ENCODE assay signal across 8 cellular contexts in genomic region chr3:28348286-28348636, GRCh38. TPM values are rescaled to one million over a fixed set of nuclear protein-coding genes. Genes with fewer than 3 reads are reported as not detected.
DNase-seq lines count a peak whose midpoint lies in the region; ATAC-seq, FAIRE-seq and TF ChIP-seq lines count a peak whose summit lies in the region.

No MANE protein-coding gene starts in this region.

- TF ChIP-seq CTCF in astrocyte (IDR thresholded peaks at IDR 0.05; ENCODE audit: insufficient read depth, low read depth, low read length), result no peak
- no peak for TF ChIP-seq CTCF in keratinocyte (optimal IDR thresholded peaks at IDR 0.05 in 1 of 3, IDR thresholded peaks at IDR 0.05 in 1 of 3, conservative IDR thresholded peaks at IDR 0.05 in 1 of 3; ENCODE audit: extremely low read depth in 1 of 3, insufficient read depth in 2 of 3, low read length in 3 of 3)

- dilution Hi-C loops in keratinocyte (cut with MboI; ENCODE audit: extremely low pct_ligation_motif_present, low sequenced_read_pairs), result no loop called here

- no peaks in the 10 kb centered on the region for H3K9me1 ChIP-seq in keratinocyte (ENCODE audit: control insufficient read depth, extremely low read depth, insufficient read depth, low read length)

- H3K4me1 Mint-ChIP-seq in astrocyte (ENCODE audit: low read depth, unreplicated experiment), result peaks cover 21% of the 10 kb centered on the region
- H3K4me1 Mint-ChIP-seq in stimulated activated naive CD8-positive, alpha-beta T cell treated with anti-CD3 and anti-CD28 coated beads, Interleukin-15, amount 100 ng/mL, for 72 hours, result peaks cover 41% of the 10 kb centered on the region

- peak overlapping the region; percentile 93 for H3K4me3 ChIP-seq in astrocyte (ENCODE audit: insufficient read depth, low read depth, low read length)
- peak overlapping the region; percentile 62 to 94 (median 91) for H3K4me3 ChIP-seq in keratinocyte (ENCODE audit: control insufficient read depth in 2 of 3, extremely low read depth in 1 of 3, insufficient read depth in 2 of 3, low read depth in 1 of 3, low read length in 3 of 3)

- H3K27ac ChIP-seq in astrocyte (ENCODE audit: low read depth, low read length) (peak overlapping the region; percentile 98), keratinocyte (ENCODE audit: control insufficient read depth, insufficient read depth, low read length) (peak overlapping the region; percentile 98)

- no peaks in the 10 kb centered on the region for H3K36me3 Mint-ChIP-seq in astrocyte (ENCODE audit: low read depth, unreplicated experiment)

- peak overlapping the region; percentile 96 for H3K4me2 ChIP-seq in astrocyte (ENCODE audit: low read length)
- H3K4me2 ChIP-seq in keratinocyte (ENCODE audit: control insufficient read depth, extremely low read depth, insufficient read depth, low read depth, low read length), result peak overlapping the region; percentile 91

- H3K4me1 ChIP-seq in ES-I3 (ENCODE audit: insufficient read depth, low read length) (0 out of 2 replicates have a peak, but pooled peaks cover 3% of the 10 kb centered on the region), astrocyte (ENCODE audit: insufficient read depth, low read length) (peaks cover 4% of the 10 kb centered on the region), keratinocyte (ENCODE audit: control insufficient read depth, extremely low read depth, insufficient read depth, low read length) (peaks cover 19% of the 10 kb centered on the region)

- H3K9ac ChIP-seq in ES-I3 (ENCODE audit: low read depth, low read length) (peak overlapping the region; percentile 94), astrocyte (ENCODE audit: low read length) (peak overlapping the region; percentile 97), keratinocyte (ENCODE audit: control insufficient read depth, extremely low read depth, insufficient read depth, low read length) (peak overlapping the region; percentile 94)

- no peaks in the 10 kb centered on the region for H3K9me3 ChIP-seq in ES-I3 (ENCODE audit: control insufficient read depth, insufficient read depth, low read length)
- H3K9me3 ChIP-seq in astrocyte (ENCODE audit: insufficient read depth, low read depth, low read length), result no peaks in the 10 kb centered on the region
- H3K9me3 ChIP-seq in keratinocyte (ENCODE audit: control insufficient read depth, low read depth, low read length), result no peaks in the 10 kb centered on the region

- peak; percentile 87 for ATAC-seq in HG03354 (IDR thresholded peaks at IDR 0.05; ENCODE audit: poor library complexity, severe bottlenecking, unreplicated experiment)
- peak; percentile 90 for ATAC-seq in stimulated activated naive CD8-positive, alpha-beta T cell treated with anti-CD3 and anti-CD28 coated beads, Interleukin-15, amount 100 ng/mL, for 72 hours
- no peak for ATAC-seq in GM19397 (IDR thresholded peaks at IDR 0.05; ENCODE audit: unreplicated experiment)

- H4K20me1 ChIP-seq in astrocyte (ENCODE audit: insufficient read depth, low read length) (peaks cover 22% of the 10 kb centered on the region), keratinocyte (ENCODE audit: control insufficient read depth, extremely low read depth, insufficient read depth, low read length) (no peaks in the 10 kb centered on the region)

- H3K27me3 ChIP-seq in astrocyte (ENCODE audit: insufficient read depth, low read length) (no peaks in the 10 kb centered on the region), keratinocyte (ENCODE audit: control insufficient read depth, extremely low read depth, insufficient read depth, low read length) (no peaks in the 10 kb centered on the region)

- FAIRE-seq in astrocyte (lab: Jason Lieb, UNC) (no peak), keratinocyte (lab: Jason Lieb, UNC) (no peak)

- no peaks in the 10 kb centered on the region for H3K36me3 ChIP-seq in ES-I3 (ENCODE audit: insufficient read depth, low read length)
- H3K36me3 ChIP-seq in astrocyte (ENCODE audit: insufficient read depth, low read length), result no peaks in the 10 kb centered on the region
- no peaks in the 10 kb centered on the region for H3K36me3 ChIP-seq in keratinocyte (ENCODE audit: control insufficient read depth in 2 of 2, extremely low read depth in 1 of 2, insufficient read depth in 2 of 2, low read length in 2 of 2)

- no peaks in the 10 kb centered on the region for H3K9me3 Mint-ChIP-seq in astrocyte (ENCODE audit: unreplicated experiment)
- H3K9me3 Mint-ChIP-seq in stimulated activated naive CD8-positive, alpha-beta T cell treated with anti-CD3 and anti-CD28 coated beads, Interleukin-15, amount 100 ng/mL, for 72 hours, result no peaks in the 10 kb centered on the region

- H3K79me2 ChIP-seq in astrocyte (ENCODE audit: insufficient read depth, low read length), result peaks cover 70% of the 10 kb centered on the region
- peaks cover 45% of the 10 kb centered on the region for H3K79me2 ChIP-seq in keratinocyte (ENCODE audit: control insufficient read depth, insufficient read depth, low read length)

- H3K27me3 Mint-ChIP-seq in astrocyte (ENCODE audit: low read depth, unreplicated experiment), result no peaks in the 10 kb centered on the region
- H3K27me3 Mint-ChIP-seq in stimulated activated naive CD8-positive, alpha-beta T cell treated with anti-CD3 and anti-CD28 coated beads, Interleukin-15, amount 100 ng/mL, for 72 hours, result no peaks in the 10 kb centered on the region

- DNase-seq in astrocyte (ENCODE audit: low read depth) (no peak), keratinocyte (ENCODE audit: low read depth, low spot score) (peak; percentile 53), A172 (ENCODE audit: low spot score) (no peak), NK-92 (lab: John Stamatoyannopoulos, UW; ENCODE audit: unreplicated experiment) (no peak)
- DNase-seq in stimulated activated naive CD8-positive, alpha-beta T cell treated with anti-CD3 and anti-CD28 coated beads, Interleukin-15, amount 100 ng/mL, for 72 hours, result no peak

- H3K4me3 Mint-ChIP-seq in astrocyte (ENCODE audit: unreplicated experiment), result peak overlapping the region; percentile 99
- peak overlapping the region; percentile 93 to 94 for H3K4me3 Mint-ChIP-seq in stimulated activated naive CD8-positive, alpha-beta T cell treated with anti-CD3 and anti-CD28 coated beads, Interleukin-15, amount 100 ng/mL, for 72 hours

- H2AFZ ChIP-seq in astrocyte (ENCODE audit: low read depth, low read length) (peak overlapping the region; percentile 89), keratinocyte (ENCODE audit: control insufficient read depth, low read length) (peak overlapping the region; percentile 88)

- H3K27ac Mint-ChIP-seq in astrocyte (ENCODE audit: unreplicated experiment), result peak overlapping the region; percentile 99
- peak overlapping the region; percentile 100 for H3K27ac Mint-ChIP-seq in stimulated activated naive CD8-positive, alpha-beta T cell treated with anti-CD3 and anti-CD28 coated beads, Interleukin-15, amount 100 ng/mL, for 72 hours

RNA-seq across cellular contexts. Expression of gene ZCWPW2, which starts 0.3 kb away (rescaled TPM):
- total RNA-seq in astrocyte, result 0.57 and 1.0 TPM in 2 replicates
- 0.24 to 0.58 TPM (median 0.40 TPM) in 3 replicates for polyA plus RNA-seq in keratinocyte
- 1.2 TPM for polyA plus RNA-seq in keratinocyte (2011; ENCODE audit: low read depth)
- polyA plus RNA-seq in keratinocyte (2011; cell fraction: cytosol; rRNA removed), result 0.36 and 0.63 TPM in 2 replicates
- polyA plus RNA-seq in keratinocyte (2011; cell fraction: nucleus; rRNA removed), result 0.29 and 0.31 TPM in 2 replicates
- 0.42 and 0.68 TPM in 2 replicates for polyA plus RNA-seq in keratinocyte (2012; ENCODE audit: low replicate concordance)
- polyA minus RNA-seq in keratinocyte, result 0.49 TPM in 1 of 3 replicates, not detected in the others
- not detected for polyA minus RNA-seq in keratinocyte (2011; cell fraction: cytosol; rRNA and poly(A)+ RNA removed)
- polyA minus RNA-seq in keratinocyte (2011; cell fraction: nucleus; rRNA and poly(A)+ RNA removed), result not detected in 2 replicates
- not detected in 2 replicates for total RNA-seq in A172 (2014; rRNA removed; shearing (Covaris generic))

RNA-seq across cellular contexts. Expression of gene AZI2, which starts 0.4 kb away (rescaled TPM):
- total RNA-seq in astrocyte, result 91.9 and 99.1 TPM in 2 replicates
- polyA plus RNA-seq in keratinocyte, result 51.2 to 89.1 TPM (median 81.8 TPM) in 3 replicates
- 168 TPM for polyA plus RNA-seq in keratinocyte (2011; ENCODE audit: low read depth)
- polyA plus RNA-seq in keratinocyte (2011; cell fraction: cytosol; rRNA removed), result 62.5 and 106 TPM in 2 replicates
- 55.3 and 70.5 TPM in 2 replicates for polyA plus RNA-seq in keratinocyte (2011; cell fraction: nucleus; rRNA removed)
- 54.1 and 62.4 TPM in 2 replicates for polyA plus RNA-seq in keratinocyte (2012; ENCODE audit: low replicate concordance)
- 10.6 to 46.6 TPM (median 12.1 TPM) in 3 replicates for polyA minus RNA-seq in keratinocyte
- 34.1 TPM for polyA minus RNA-seq in keratinocyte (2011; cell fraction: cytosol; rRNA and poly(A)+ RNA removed)
- 18.0 and 36.2 TPM in 2 replicates for polyA minus RNA-seq in keratinocyte (2011; cell fraction: nucleus; rRNA and poly(A)+ RNA removed)
- 51.7 and 61.2 TPM in 2 replicates for total RNA-seq in A172 (2014; rRNA removed; shearing (Covaris generic))
